21 cellular contexts compared by ENCODE assay signal in genomic region chr10:84948644-84949043, GRCh38.
"Had no signal": no experiment of that assay in that cellular context is flagged by ENCODE, and none has a peak within 500 bp of the region (broad histone marks: within the 10 kb centered on the region; RNA-seq: fewer than 3 reads in every experiment).

No MANE protein-coding gene starts in this region.

- H3K4me2 ChIP-seq: hepatocyte had no signal

- H3K27ac Mint-ChIP-seq: dendritic cell treated with granulocyte-macrophage colony-stimulating factor and Interleukin-4, amounts not matched to agents 40 ng/mL and 50 ng/mL, for 4 days; naive thymus-derived CD8-positive, alpha-beta T cell; stimulated activated effector memory CD8-positive, alpha-beta T cell treated with anti-CD3 and anti-CD28 coated beads, Interleukin-12 subunit alpha, Interleukin-12 subunit beta, amount 100 ng/mL, for 72 hours had no signal

- H3K79me2 ChIP-seq: hepatocyte had no signal

- H3K9me3 Mint-ChIP-seq: dendritic cell treated with granulocyte-macrophage colony-stimulating factor and Interleukin-4, amounts not matched to agents 40 ng/mL and 50 ng/mL, for 4 days had no signal

- DNase-seq: erythroblast; foreskin keratinocyte; kidney; left colon; mammary epithelial cell; mucosa of descending colon; naive thymus-derived CD8-positive, alpha-beta T cell; psoas muscle; retina; right lobe of liver; stimulated activated CD4-positive, alpha-beta T cell treated with anti-CD3 and anti-CD28 coated beads, Interleukin-4, amount 100 ng/mL, for 1 hour; stimulated activated CD8-positive, alpha-beta memory T cell treated with anti-CD3 and anti-CD28 coated beads, Interleukin-4, amount 100 ng/mL, for 48 hours; stimulated activated naive CD8-positive, alpha-beta T cell treated with anti-CD3 and anti-CD28 coated beads, Interleukin-15, Interleukin-2, amounts not matched to agents 100 U/mL and 50 U/mL, for 24 hours had no signal

- H3K36me3 ChIP-seq: neutrophil, right lobe of liver, suprapubic skin, thyroid gland, upper lobe of left lung, vagina had no signal

- H3K9me3 ChIP-seq: mucosa of descending colon, neutrophil, psoas muscle, right lobe of liver, suprapubic skin, thyroid gland, upper lobe of left lung, vagina had no signal

- H3K27me3 Mint-ChIP-seq: dendritic cell treated with granulocyte-macrophage colony-stimulating factor and Interleukin-4, amounts not matched to agents 40 ng/mL and 50 ng/mL, for 4 days had no signal

- H3K4me1 ChIP-seq: foreskin keratinocyte, psoas muscle, right lobe of liver, suprapubic skin, thyroid gland, upper lobe of left lung, vagina had no signal

- H3K36me3 Mint-ChIP-seq: naive thymus-derived CD8-positive, alpha-beta T cell; stimulated activated effector memory CD8-positive, alpha-beta T cell treated with anti-CD3 and anti-CD28 coated beads, Interleukin-12 subunit alpha, Interleukin-12 subunit beta, amount 100 ng/mL, for 72 hours had no signal

- H3K4me3 ChIP-seq: hepatocyte, mucosa of descending colon, psoas muscle, right lobe of liver, suprapubic skin, thyroid gland, upper lobe of left lung, vagina had no signal

- H3K4me1 Mint-ChIP-seq: naive thymus-derived CD8-positive, alpha-beta T cell; stimulated activated effector memory CD8-positive, alpha-beta T cell treated with anti-CD3 and anti-CD28 coated beads, Interleukin-12 subunit alpha, Interleukin-12 subunit beta, amount 100 ng/mL, for 72 hours had no signal

- H3K4me3 Mint-ChIP-seq: dendritic cell treated with granulocyte-macrophage colony-stimulating factor and Interleukin-4, amounts not matched to agents 40 ng/mL and 50 ng/mL, for 4 days; naive thymus-derived CD8-positive, alpha-beta T cell; stimulated activated effector memory CD8-positive, alpha-beta T cell treated with anti-CD3 and anti-CD28 coated beads, Interleukin-12 subunit alpha, Interleukin-12 subunit beta, amount 100 ng/mL, for 72 hours had no signal

- H3K27ac ChIP-seq: foreskin keratinocyte, hepatocyte, neutrophil, psoas muscle, right lobe of liver, suprapubic skin, thyroid gland, upper lobe of left lung, vagina had no signal

- FAIRE-seq: kidney had no signal

- H3K27me3 ChIP-seq: foreskin keratinocyte, hepatocyte, neutrophil, right lobe of liver, suprapubic skin, thyroid gland, upper lobe of left lung, vagina had no signal
